ENCODE assay signal across 24 cellular contexts in genomic region chr19:11970174-11970573, GRCh38. TPM values are rescaled to one million over a fixed set of nuclear protein-coding genes. Genes with fewer than 3 reads are reported as not detected.
DNase-seq lines count a peak whose midpoint lies in the region; ATAC-seq and TF ChIP-seq lines count a peak whose summit lies in the region.
"Had no signal": no experiment of that assay in that cellular context is flagged by ENCODE, and none has a peak within 500 bp of the region (broad histone marks: within the 10 kb centered on the region; RNA-seq: fewer than 3 reads in every experiment).

No MANE protein-coding gene starts in this region.

- H4K20me1 ChIP-seq in OCI-LY3 (ENCODE audit: insufficient read depth, low read length), result no peaks in the 10 kb centered on the region; the same call in 1 of the 2 replicates
- H4K20me1 ChIP-seq: BLaER1 treated with 17β-estradiol and CSF1 and Interleukin-3, amounts not matched to agents 10 nM and 100 nM had no signal

- H3K27ac Mint-ChIP-seq in dendritic cell treated with granulocyte-macrophage colony-stimulating factor and Interleukin-4, amounts not matched to agents 40 ng/mL and 50 ng/mL, for 4 days, result peak overlapping the region; percentile 92
- H3K27ac Mint-ChIP-seq in T-cell, result no peak overlapping the region
- H3K27ac Mint-ChIP-seq: B cell; CD4-positive, CD25-positive, alpha-beta regulatory T cell; CD8-positive, alpha-beta memory T cell had no signal

- ATAC-seq in GM18498 (IDR thresholded peaks at IDR 0.05; ENCODE audit: unreplicated experiment) (no peak), T-cell (replicated peaks in 1 of 4) (no peak), GM18868 (IDR thresholded peaks at IDR 0.05; ENCODE audit: unreplicated experiment) (no peak)
- ATAC-seq: A549 had no signal

- no peaks in the 10 kb centered on the region for H3K79me2 ChIP-seq in OCI-LY3 (ENCODE audit: low read length)

- H3K4me3 ChIP-seq in OCI-LY3 (ENCODE audit: low read length), result no peak overlapping the region
- H3K4me3 ChIP-seq: A549; BLaER1 treated with 17β-estradiol and CSF1 and Interleukin-3, amounts not matched to agents 10 nM and 100 nM had no signal

- peaks cover 41% of the 10 kb centered on the region for H3K4me1 Mint-ChIP-seq in dendritic cell treated with granulocyte-macrophage colony-stimulating factor and Interleukin-4, amounts not matched to agents 40 ng/mL and 50 ng/mL, for 4 days (ENCODE audit: low read depth)
- H3K4me1 Mint-ChIP-seq in T-cell, result peaks cover 13 to 15% (median 14%) of the 10 kb centered on the region in 3 donors

- H3K4me2 ChIP-seq in OCI-LY3 (ENCODE audit: low read length), result peak overlapping the region; percentile 10
- H3K4me2 ChIP-seq: A549 had no signal

- intact Hi-C loops in dendritic cell treated with granulocyte-macrophage colony-stimulating factor and Interleukin-4, amounts not matched to agents 40 ng/mL and 50 ng/mL, for 4 days (cut with micrococcal nuclease), result no loop called here

- CTCF ChIA-PET in T-cell (lab: Charles Lee), result no interaction called here

- H3K9me3 ChIP-seq in OCI-LY3 (ENCODE audit: insufficient read depth, low read length), result no peaks in the 10 kb centered on the region
- H3K9me3 ChIP-seq: A549 had no signal

- H3K4me3 Mint-ChIP-seq in dendritic cell treated with granulocyte-macrophage colony-stimulating factor and Interleukin-4, amounts not matched to agents 40 ng/mL and 50 ng/mL, for 4 days, result no peak overlapping the region
- H3K4me3 Mint-ChIP-seq in T-cell, result no peak overlapping the region
- H3K4me3 Mint-ChIP-seq: B cell; CD4-positive, CD25-positive, alpha-beta regulatory T cell had no signal

- H3K27me3 ChIP-seq in OCI-LY3 (ENCODE audit: low read depth, low read length), result no peaks in the 10 kb centered on the region; the same call in 1 of the 2 replicates

- peaks cover 23% of the 10 kb centered on the region for H3K4me1 ChIP-seq in OCI-LY3 (ENCODE audit: low read length)
- H3K4me1 ChIP-seq: A549 had no signal

- no peak overlapping the region for H3K27ac ChIP-seq in OCI-LY3 (ENCODE audit: low read length)
- H3K27ac ChIP-seq: 22Rv1; A549; BLaER1 treated with 17β-estradiol and CSF1 and Interleukin-3, amounts not matched to agents 10 nM and 100 nM; C4-2B had no signal

- H3K9me3 Mint-ChIP-seq in dendritic cell treated with granulocyte-macrophage colony-stimulating factor and Interleukin-4, amounts not matched to agents 40 ng/mL and 50 ng/mL, for 4 days, result peaks cover 32% of the 10 kb centered on the region
- H3K9me3 Mint-ChIP-seq in T-cell, result peaks cover 0 to 9% (median 5%) of the 10 kb centered on the region in 3 donors

- no peaks in the 10 kb centered on the region for H3K27me3 Mint-ChIP-seq in dendritic cell treated with granulocyte-macrophage colony-stimulating factor and Interleukin-4, amounts not matched to agents 40 ng/mL and 50 ng/mL, for 4 days
- H3K27me3 Mint-ChIP-seq in T-cell, result no peaks in the 10 kb centered on the region
- H3K27me3 Mint-ChIP-seq: B cell; CD4-positive, alpha-beta memory T cell; CD4-positive, CD25-positive, alpha-beta regulatory T cell; CD8-positive, alpha-beta memory T cell had no signal

- DNase-seq in CD1c-positive myeloid dendritic cell (ENCODE audit: extremely low spot score), result peak; percentile 17
- no peak for DNase-seq in T-cell
- DNase-seq: AML-193; CD4-positive, alpha-beta memory T cell; CD4-positive, CD25-positive, alpha-beta regulatory T cell; CD8-positive, alpha-beta memory T cell; COR-L47; DMS 273 treated with DMSO at 0.1 percent for 48 hours; DMS153; DMS53; DMS79; DND-41; EL; GF-D8 had no signal

- H3K9ac ChIP-seq in OCI-LY3 (ENCODE audit: low read length), result no peak overlapping the region
- H3K9ac ChIP-seq: BLaER1 treated with 17β-estradiol and CSF1 and Interleukin-3, amounts not matched to agents 10 nM and 100 nM had no signal

- POLR2A ChIA-PET in T-cell (lab: Charles Lee), result no interaction called here

- no peak for TF ChIP-seq CTCF in OCI-LY3 (IDR thresholded peaks at IDR 0.05; ENCODE audit: low read depth, low read length)

- no peaks in the 10 kb centered on the region for H3K36me3 ChIP-seq in OCI-LY3 (replicated peaks; ENCODE audit: low read depth, low read length)

- peaks cover 29% of the 10 kb centered on the region for H3K36me3 Mint-ChIP-seq in dendritic cell treated with granulocyte-macrophage colony-stimulating factor and Interleukin-4, amounts not matched to agents 40 ng/mL and 50 ng/mL, for 4 days (ENCODE audit: low read depth)
- H3K36me3 Mint-ChIP-seq in T-cell, result peaks cover 30% of the 10 kb centered on the region

- H2AFZ ChIP-seq in OCI-LY3 (ENCODE audit: low read depth, low read length), result no peak overlapping the region

RNA-seq across cellular contexts. Expression of gene ZNF763, which starts 5.3 kb away (rescaled TPM):
- total RNA-seq in T-cell, result 10 to 100 TPM in 2 of 5 donors, 1 to 10 TPM in 2, under 1 TPM in 1; 0.98 to 10.5 (median 8.0) TPM
- total RNA-seq: Daoy had no signal

RNA-seq across cellular contexts. Expression of gene ZNF700, which starts 45.3 kb away (rescaled TPM):
- 10 to 100 TPM; 17.2 to 19.7 (median 18.4) TPM for total RNA-seq in T-cell
